1 cellular context compared by ENCODE assay signal in the genomic region with DNA sequence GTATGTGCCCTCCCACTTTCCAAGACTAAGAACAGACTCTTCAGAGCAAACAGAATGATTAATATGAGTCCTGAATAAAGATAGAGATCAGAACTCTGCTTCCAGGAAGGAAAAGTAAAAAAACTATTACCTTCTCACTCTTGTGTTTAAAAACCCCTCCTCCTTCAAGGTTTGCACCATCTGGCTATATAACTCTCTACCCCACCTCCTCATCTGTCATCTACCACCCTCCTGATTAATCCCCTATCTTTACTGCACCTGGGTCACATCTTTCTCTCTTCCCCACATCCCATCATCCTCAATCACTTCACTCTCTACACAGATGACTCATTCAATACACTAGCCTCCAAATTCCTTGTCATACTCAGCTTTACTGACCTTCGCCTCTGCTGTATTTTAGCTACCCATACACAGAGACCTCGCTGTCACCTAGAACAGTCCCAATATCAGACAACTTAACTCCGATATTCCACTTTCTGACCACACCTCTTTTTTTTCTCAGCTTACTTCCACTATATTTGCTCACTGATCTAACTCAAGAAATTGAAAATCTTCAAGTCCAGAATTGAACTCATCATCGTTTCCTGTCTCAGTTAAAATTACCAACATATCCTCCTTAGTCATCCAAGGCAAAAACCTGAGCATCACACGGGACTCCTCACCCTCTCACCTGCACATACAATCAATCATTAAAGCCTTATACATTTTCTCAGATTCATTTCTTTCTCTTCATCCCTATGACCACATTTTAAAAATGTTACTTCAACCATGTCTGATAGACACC.
TF ChIP-seq lines count a peak whose summit lies in the region.

No MANE protein-coding gene starts in this region.

TF ChIP-seq in HEK293, 187 proteins besides CTCF, POLR2A, EP300 and RAD21 (continued from another document and continues in another):
- TF ChIP-seq BCL11A (tag by site-specific recombination; IDR thresholded peaks at IDR 0.05; ENCODE audit: low read depth) (peak; percentile 18; the same call in 1 of the 2 replicates), ZNF747 (tag by site-specific recombination; IDR thresholded peaks at IDR 0.05) (no peak), ZNF202 (tag by site-specific recombination; IDR thresholded peaks at IDR 0.05; ENCODE audit: borderline replicate concordance) (no peak), HOXC10 (CRISPR knock-in tag; IDR thresholded peaks at IDR 0.05) (no peak), OVOL3 (tag by site-specific recombination; IDR thresholded peaks at IDR 0.05) (no peak), KLF16 (tag by site-specific recombination; IDR thresholded peaks at IDR 0.05) (no peak), ZNF76 (tag by site-specific recombination; IDR thresholded peaks at IDR 0.05; ENCODE audit: borderline replicate concordance, low read depth) (peak; percentile 19; the same call in 1 of the 2 replicates), ZNF18 (tag by site-specific recombination; IDR thresholded peaks at IDR 0.05) (no peak), ZEB2 (tag by site-specific recombination; IDR thresholded peaks at IDR 0.05) (peak; percentile 89), KLF7 (tag by site-specific recombination; IDR thresholded peaks at IDR 0.05; ENCODE audit: borderline replicate concordance) (no peak), ZNF341 (tag by site-specific recombination; IDR thresholded peaks at IDR 0.05; ENCODE audit: low read depth) (no peak), ZNF701 (tag by site-specific recombination; IDR thresholded peaks at IDR 0.05) (no peak), SP3 (tag by site-specific recombination; IDR thresholded peaks at IDR 0.05) (0 out of 2 replicates have a peak, but pooled peaks have one; percentile 17), ZNF16 (tag by site-specific recombination; IDR thresholded peaks at IDR 0.05; ENCODE audit: low read depth) (peak; percentile 11; the same call in 1 of the 2 replicates), ZNF114 (tag by site-specific recombination; IDR thresholded peaks at IDR 0.05) (no peak), HOXA7 (CRISPR knock-in tag; IDR thresholded peaks at IDR 0.05; ENCODE audit: borderline replicate concordance) (no peak), HIC1 (tag by site-specific recombination; IDR thresholded peaks at IDR 0.05) (peak; percentile 34; the same call in 1 of the 2 replicates), ZNF366 (tag by site-specific recombination; conservative IDR thresholded peaks at IDR 0.05) (peak; percentile 92), ZNF157 (tag by site-specific recombination; IDR thresholded peaks at IDR 0.05) (no peak), ZNF501 (tag by site-specific recombination; IDR thresholded peaks at IDR 0.05) (no peak; the same call in 1 of the 2 replicates), GFI1B (tag by site-specific recombination; IDR thresholded peaks at IDR 0.05) (peak; percentile 89), SP7 (tag by site-specific recombination; IDR thresholded peaks at IDR 0.05) (peak; percentile 89), ZNF155 (tag by site-specific recombination; IDR thresholded peaks at IDR 0.05) (no peak), ZNF302 (tag by site-specific recombination; IDR thresholded peaks at IDR 0.05; ENCODE audit: low read depth) (no peak), ZNF350 (tag by site-specific recombination; IDR thresholded peaks at IDR 0.05) (no peak), KLF8 (tag by site-specific recombination; IDR thresholded peaks at IDR 0.05) (peak; percentile 61), ZNF654 (tag by site-specific recombination; IDR thresholded peaks at IDR 0.05; ENCODE audit: low read depth) (0 out of 2 replicates have a peak, but pooled peaks have one; percentile 2), ZNF837 (tag by site-specific recombination; IDR thresholded peaks at IDR 0.05) (no peak), ZNF529 (tag by site-specific recombination; IDR thresholded peaks at IDR 0.05; ENCODE audit: insufficient replicate concordance) (no peak), ZBTB17 (tag by site-specific recombination; IDR thresholded peaks at IDR 0.05) (peak; percentile 93), ZNF561 (tag by site-specific recombination; IDR thresholded peaks at IDR 0.05; ENCODE audit: borderline replicate concordance) (no peak), ZSCAN16 (tag by site-specific recombination; IDR thresholded peaks at IDR 0.05) (no peak), ZNF600 (tag by site-specific recombination; IDR thresholded peaks at IDR 0.05) (peak; percentile 75), ZNF394 (tag by site-specific recombination; IDR thresholded peaks at IDR 0.05; ENCODE audit: borderline replicate concordance) (no peak), KLF1 (tag by site-specific recombination; IDR thresholded peaks at IDR 0.05) (peak; percentile 52; the same call in 1 of the 2 replicates), MZF1 (tag by site-specific recombination; IDR thresholded peaks at IDR 0.05; ENCODE audit: borderline replicate concordance) (peak; percentile 67; the same call in 1 of the 2 replicates), ZNF362 (tag by site-specific recombination; IDR thresholded peaks at IDR 0.05) (no peak), ZNF239 (tag by site-specific recombination; IDR thresholded peaks at IDR 0.05) (no peak)
- TF ChIP-seq, protein P1, sequence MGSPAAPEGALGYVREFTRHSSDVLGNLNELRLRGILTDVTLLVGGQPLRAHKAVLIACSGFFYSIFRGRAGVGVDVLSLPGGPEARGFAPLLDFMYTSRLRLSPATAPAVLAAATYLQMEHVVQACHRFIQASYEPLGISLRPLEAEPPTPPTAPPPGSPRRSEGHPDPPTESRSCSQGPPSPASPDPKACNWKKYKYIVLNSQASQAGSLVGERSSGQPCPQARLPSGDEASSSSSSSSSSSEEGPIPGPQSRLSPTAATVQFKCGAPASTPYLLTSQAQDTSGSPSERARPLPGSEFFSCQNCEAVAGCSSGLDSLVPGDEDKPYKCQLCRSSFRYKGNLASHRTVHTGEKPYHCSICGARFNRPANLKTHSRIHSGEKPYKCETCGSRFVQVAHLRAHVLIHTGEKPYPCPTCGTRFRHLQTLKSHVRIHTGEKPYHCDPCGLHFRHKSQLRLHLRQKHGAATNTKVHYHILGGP (tag by site-specific recombination; IDR thresholded peaks at IDR 0.05): no peak
- TF ChIP-seq, protein P2, sequence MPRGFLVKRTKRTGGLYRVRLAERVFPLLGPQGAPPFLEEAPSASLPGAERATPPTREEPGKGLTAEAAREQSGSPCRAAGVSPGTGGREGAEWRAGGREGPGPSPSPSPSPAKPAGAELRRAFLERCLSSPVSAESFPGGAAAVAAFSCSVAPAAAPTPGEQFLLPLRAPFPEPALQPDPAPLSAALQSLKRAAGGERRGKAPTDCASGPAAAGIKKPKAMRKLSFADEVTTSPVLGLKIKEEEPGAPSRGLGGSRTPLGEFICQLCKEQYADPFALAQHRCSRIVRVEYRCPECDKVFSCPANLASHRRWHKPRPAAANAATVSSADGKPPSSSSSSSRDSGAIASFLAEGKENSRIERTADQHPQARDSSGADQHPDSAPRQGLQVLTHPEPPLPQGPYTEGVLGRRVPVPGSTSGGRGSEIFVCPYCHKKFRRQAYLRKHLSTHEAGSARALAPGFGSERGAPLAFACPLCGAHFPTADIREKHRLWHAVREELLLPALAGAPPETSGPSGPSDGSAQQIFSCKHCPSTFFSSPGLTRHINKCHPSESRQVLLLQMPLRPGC (tag by site-specific recombination; IDR thresholded peaks at IDR 0.05): peak; percentile 73
- TF ChIP-seq, protein P3, sequence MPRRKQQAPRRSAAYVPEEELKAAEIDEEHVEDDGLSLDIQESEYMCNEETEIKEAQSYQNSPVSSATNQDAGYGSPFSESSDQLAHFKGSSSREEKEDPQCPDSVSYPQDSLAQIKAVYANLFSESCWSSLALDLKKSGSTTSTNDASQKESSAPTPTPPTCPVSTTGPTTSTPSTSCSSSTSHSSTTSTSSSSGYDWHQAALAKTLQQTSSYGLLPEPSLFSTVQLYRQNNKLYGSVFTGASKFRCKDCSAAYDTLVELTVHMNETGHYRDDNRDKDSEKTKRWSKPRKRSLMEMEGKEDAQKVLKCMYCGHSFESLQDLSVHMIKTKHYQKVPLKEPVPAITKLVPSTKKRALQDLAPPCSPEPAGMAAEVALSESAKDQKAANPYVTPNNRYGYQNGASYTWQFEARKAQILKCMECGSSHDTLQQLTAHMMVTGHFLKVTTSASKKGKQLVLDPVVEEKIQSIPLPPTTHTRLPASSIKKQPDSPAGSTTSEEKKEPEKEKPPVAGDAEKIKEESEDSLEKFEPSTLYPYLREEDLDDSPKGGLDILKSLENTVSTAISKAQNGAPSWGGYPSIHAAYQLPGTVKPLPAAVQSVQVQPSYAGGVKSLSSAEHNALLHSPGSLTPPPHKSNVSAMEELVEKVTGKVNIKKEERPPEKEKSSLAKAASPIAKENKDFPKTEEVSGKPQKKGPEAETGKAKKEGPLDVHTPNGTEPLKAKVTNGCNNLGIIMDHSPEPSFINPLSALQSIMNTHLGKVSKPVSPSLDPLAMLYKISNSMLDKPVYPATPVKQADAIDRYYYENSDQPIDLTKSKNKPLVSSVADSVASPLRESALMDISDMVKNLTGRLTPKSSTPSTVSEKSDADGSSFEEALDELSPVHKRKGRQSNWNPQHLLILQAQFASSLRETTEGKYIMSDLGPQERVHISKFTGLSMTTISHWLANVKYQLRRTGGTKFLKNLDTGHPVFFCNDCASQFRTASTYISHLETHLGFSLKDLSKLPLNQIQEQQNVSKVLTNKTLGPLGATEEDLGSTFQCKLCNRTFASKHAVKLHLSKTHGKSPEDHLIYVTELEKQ (tag by site-specific recombination; IDR thresholded peaks at IDR 0.05; ENCODE audit: borderline replicate concordance): no peak
- TF ChIP-seq, protein P4, sequence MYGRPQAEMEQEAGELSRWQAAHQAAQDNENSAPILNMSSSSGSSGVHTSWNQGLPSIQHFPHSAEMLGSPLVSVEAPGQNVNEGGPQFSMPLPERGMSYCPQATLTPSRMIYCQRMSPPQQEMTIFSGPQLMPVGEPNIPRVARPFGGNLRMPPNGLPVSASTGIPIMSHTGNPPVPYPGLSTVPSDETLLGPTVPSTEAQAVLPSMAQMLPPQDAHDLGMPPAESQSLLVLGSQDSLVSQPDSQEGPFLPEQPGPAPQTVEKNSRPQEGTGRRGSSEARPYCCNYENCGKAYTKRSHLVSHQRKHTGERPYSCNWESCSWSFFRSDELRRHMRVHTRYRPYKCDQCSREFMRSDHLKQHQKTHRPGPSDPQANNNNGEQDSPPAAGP (tag by site-specific recombination; IDR thresholded peaks at IDR 0.05): 0 out of 2 replicates have a peak, but pooled peaks have one; percentile 27
- TF ChIP-seq, protein P5, sequence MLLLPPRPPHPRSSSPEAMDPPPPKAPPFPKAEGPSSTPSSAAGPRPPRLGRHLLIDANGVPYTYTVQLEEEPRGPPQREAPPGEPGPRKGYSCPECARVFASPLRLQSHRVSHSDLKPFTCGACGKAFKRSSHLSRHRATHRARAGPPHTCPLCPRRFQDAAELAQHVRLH (tag by site-specific recombination; IDR thresholded peaks at IDR 0.05): 0 out of 2 replicates have a peak, but pooled peaks have one; percentile 12
- TF ChIP-seq, protein P6, sequence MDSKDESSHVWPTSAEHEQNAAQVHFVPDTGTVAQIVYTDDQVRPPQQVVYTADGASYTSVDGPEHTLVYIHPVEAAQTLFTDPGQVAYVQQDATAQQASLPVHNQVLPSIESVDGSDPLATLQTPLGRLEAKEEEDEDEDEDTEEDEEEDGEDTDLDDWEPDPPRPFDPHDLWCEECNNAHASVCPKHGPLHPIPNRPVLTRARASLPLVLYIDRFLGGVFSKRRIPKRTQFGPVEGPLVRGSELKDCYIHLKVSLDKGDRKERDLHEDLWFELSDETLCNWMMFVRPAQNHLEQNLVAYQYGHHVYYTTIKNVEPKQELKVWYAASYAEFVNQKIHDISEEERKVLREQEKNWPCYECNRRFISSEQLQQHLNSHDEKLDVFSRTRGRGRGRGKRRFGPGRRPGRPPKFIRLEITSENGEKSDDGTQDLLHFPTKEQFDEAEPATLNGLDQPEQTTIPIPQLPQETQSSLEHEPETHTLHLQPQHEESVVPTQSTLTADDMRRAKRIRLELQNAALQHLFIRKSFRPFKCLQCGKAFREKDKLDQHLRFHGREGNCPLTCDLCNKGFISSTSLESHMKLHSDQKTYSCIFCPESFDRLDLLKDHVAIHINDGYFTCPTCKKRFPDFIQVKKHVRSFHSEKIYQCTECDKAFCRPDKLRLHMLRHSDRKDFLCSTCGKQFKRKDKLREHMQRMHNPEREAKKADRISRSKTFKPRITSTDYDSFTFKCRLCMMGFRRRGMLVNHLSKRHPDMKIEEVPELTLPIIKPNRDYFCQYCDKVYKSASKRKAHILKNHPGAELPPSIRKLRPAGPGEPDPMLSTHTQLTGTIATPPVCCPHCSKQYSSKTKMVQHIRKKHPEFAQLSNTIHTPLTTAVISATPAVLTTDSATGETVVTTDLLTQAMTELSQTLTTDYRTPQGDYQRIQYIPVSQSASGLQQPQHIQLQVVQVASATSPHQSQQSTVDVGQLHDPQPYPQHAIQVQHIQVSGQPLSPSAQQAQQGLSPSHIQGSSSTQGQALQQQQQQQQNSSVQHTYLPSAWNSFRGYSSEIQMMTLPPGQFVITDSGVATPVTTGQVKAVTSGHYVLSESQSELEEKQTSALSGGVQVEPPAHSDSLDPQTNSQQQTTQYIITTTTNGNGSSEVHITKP (tag by site-specific recombination; IDR thresholded peaks at IDR 0.05): peak; percentile 46; the same call in 1 of the 2 replicates
